ENCODE assay signal across 10 cellular contexts in the genomic region with DNA sequence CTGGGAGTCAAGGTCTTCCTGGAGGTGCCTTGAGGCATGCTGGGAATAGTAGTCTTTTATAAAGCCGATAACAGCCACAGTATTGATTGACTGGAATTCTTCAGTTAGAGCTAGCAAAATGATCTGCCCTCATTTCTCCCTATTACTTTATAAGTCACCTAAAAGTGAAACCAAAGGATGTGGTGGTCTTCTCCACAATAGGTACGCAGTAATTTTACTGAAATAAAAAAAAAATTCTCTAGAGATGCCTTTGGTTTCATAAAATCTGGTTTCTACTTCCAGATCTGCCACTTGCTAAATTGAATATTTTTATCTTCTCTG. TPM values are rescaled to one million over a fixed set of nuclear protein-coding genes. Genes with fewer than 3 reads are reported as not detected.
DNase-seq lines count a peak whose midpoint lies in the region; ATAC-seq and TF ChIP-seq lines count a peak whose summit lies in the region.
"Had no signal": no experiment of that assay in that cellular context is flagged by ENCODE, and none has a peak within 500 bp of the region (broad histone marks: within the 10 kb centered on the region; RNA-seq: fewer than 3 reads in every experiment).

No MANE protein-coding gene starts in this region.

- H3K4me3 ChIP-seq in ascending aorta (peak overlapping the region; percentile 53 to 83), liver (ENCODE audit: low read depth in 1 of 3, low read length in 3 of 3) (peak overlapping the region in 1 of 3 donors; percentile 91), thyroid gland (replicated peaks in 1 of 3) (peak overlapping the region in 1 of 3 donors; percentile 62)

- H3K4me1 ChIP-seq in ascending aorta (peaks cover 0 to 9% of the 10 kb centered on the region in 2 donors), liver (ENCODE audit: control insufficient read depth in 4 of 4, insufficient read depth in 4 of 4, low read length in 3 of 4) (peaks cover 0 to 15% (median 4%) of the 10 kb centered on the region in 4 donors), thyroid gland (peaks cover 6% of the 10 kb centered on the region in 2 donors)

- H3K9ac ChIP-seq in liver (ENCODE audit: low read depth in 1 of 2, low read length in 2 of 2): peak overlapping the region in 1 of 2 donors; percentile 83

- TF ChIP-seq CTCF in ascending aorta (IDR thresholded peaks at IDR 0.05): no peak
- TF ChIP-seq CTCF in liver (IDR thresholded peaks at IDR 0.05; ENCODE audit: low read depth, low read length, missing input control): no peak
- no peak for TF ChIP-seq CTCF in thyroid gland (IDR thresholded peaks at IDR 0.05)

- WGBS in liver: 7% methylated on average over 2 of the region's 2 CpGs
- WGBS in thyroid gland, 2 donors: 2 to 7% methylated on average over 2 of the region's 2 CpGs

- peaks cover 6% of the 10 kb centered on the region for H3K9me3 Mint-ChIP-seq in activated T-cell treated with anti-CD3 and anti-CD28 coated beads, Interleukin-2, amount 50 U/mL, for 4 hours

- H3K36me3 Mint-ChIP-seq in activated T-cell treated with anti-CD3 and anti-CD28 coated beads, Interleukin-2, amount 50 U/mL, for 4 hours (ENCODE audit: insufficient read depth): peaks cover 2% of the 10 kb centered on the region

- intact Hi-C loops in ascending aorta (cut with DNase I) (loop anchor here (1.0 to 5.0 kb wide), 4 partner anchors 49 to 926 kb away; partner anchors contain the start of genes LRRC42, PARS2, TCEANC2 and TMEM59), thyroid gland (cut with DNase I) (no loop called here)

- H3K27ac ChIP-seq in ascending aorta (peak overlapping the region in 1 of 2 donors; percentile 97), liver (ENCODE audit: low read depth in 1 of 2, low read length in 2 of 2) (peak overlapping the region; percentile 96 to 100), thyroid gland (peak overlapping the region in 2 of 3 donors; percentile 95 to 97)

- no peak for DNase-seq in activated T-cell treated with anti-CD3 and anti-CD28 coated beads, Interleukin-2, amount 50 U/mL, for 4 hours
- no peak for DNase-seq in activated T-cell treated with anti-CD3 and anti-CD28 coated beads, Interleukin-2, amount 50 U/mL, for 48 hours
- DNase-seq in ascending aorta (ENCODE audit: low spot score in 2 of 2) (no peak), thyroid gland (no peak), NCI-H1417 (lab: John Stamatoyannopoulos, UW) (no peak), NCI-H2081 (lab: John Stamatoyannopoulos, UW) (no peak)
- DNase-seq in activated CD8-positive, alpha-beta memory T cell treated with anti-CD3 and anti-CD28 coated beads for 24 hours: no peak

- no peak for ATAC-seq in activated T-cell treated with anti-CD3 and anti-CD28 coated beads, Interleukin-2, amount 50 U/mL, for 4 hours

- TF ChIP-seq POLR2A in thyroid gland (IDR thresholded peaks at IDR 0.05): no peak

- H3K27me3 ChIP-seq in ascending aorta (no peaks in the 10 kb centered on the region), liver (ENCODE audit: control insufficient read depth in 4 of 4, insufficient read depth in 4 of 4, low read length in 3 of 4) (no peaks in the 10 kb centered on the region), thyroid gland (no peaks in the 10 kb centered on the region)

- TF ChIP-seq RAD21 in liver (IDR thresholded peaks at IDR 0.05): no peak

- H3K36me3 ChIP-seq in ascending aorta: no peaks in the 10 kb centered on the region
- H3K36me3 ChIP-seq in liver (ENCODE audit: control insufficient read depth in 4 of 4, insufficient read depth in 3 of 4, low read depth in 1 of 4, low read length in 3 of 4): peaks cover 0 to 1% (median 0%) of the 10 kb centered on the region in 4 donors
- H3K36me3 ChIP-seq in thyroid gland: no peaks in the 10 kb centered on the region

- H3K27me3 Mint-ChIP-seq in activated T-cell treated with anti-CD3 and anti-CD28 coated beads, Interleukin-2, amount 50 U/mL, for 4 hours (ENCODE audit: low read depth): peaks cover 3% of the 10 kb centered on the region

- peaks cover 22% of the 10 kb centered on the region for H3K4me1 Mint-ChIP-seq in activated T-cell treated with anti-CD3 and anti-CD28 coated beads, Interleukin-2, amount 50 U/mL, for 4 hours (ENCODE audit: low read depth)

- peak overlapping the region; percentile 99 for H3K4me3 Mint-ChIP-seq in activated T-cell treated with anti-CD3 and anti-CD28 coated beads, Interleukin-2, amount 50 U/mL, for 4 hours

- no peaks in the 10 kb centered on the region for H3K9me3 ChIP-seq in ascending aorta
- H3K9me3 ChIP-seq in liver (ENCODE audit: control insufficient read depth in 4 of 4, low read length in 3 of 4): peaks cover 0 to 5% (median 2%) of the 10 kb centered on the region in 4 donors
- no peaks in the 10 kb centered on the region for H3K9me3 ChIP-seq in thyroid gland

TF ChIP-seq in liver, 16 proteins besides CTCF, POLR2A, EP300 and RAD21:
- TF ChIP-seq TAF1 (conservative IDR thresholded peaks at IDR 0.05) (peak; percentile 6), EGR1 (IDR thresholded peaks at IDR 0.05; ENCODE audit: low read depth in 2 of 2) (no peak), SP1 (IDR thresholded peaks at IDR 0.05) (peak; percentile 3)
TF ChIP-seq in liver: peak in this region for 2.

RNA-seq across cellular contexts. Expression of gene NDC1, which starts 0.5 kb away (rescaled TPM):
- 10 to 100 TPM; 34.2 to 39.8 (median 37.6) TPM for total RNA-seq in activated T-cell treated with anti-CD3 and anti-CD28 coated beads, Interleukin-2, amount 50 U/mL, for 4 hours
- total RNA-seq in ascending aorta (9.3 TPM), liver (10 to 100 TPM in 1 of 2 donors, 1 to 10 TPM in 1; 7.0 to 17.9 TPM), thyroid gland (10 to 100 TPM; 10.4 to 15.4 (median 11.9) TPM)
- polyA plus RNA-seq in liver: 1 to 10 TPM; 2.2 to 4.6 TPM

RNA-seq across cellular contexts. Expression of gene YIPF1, which starts 51.0 kb away (rescaled TPM):
- 10 to 100 TPM; 12.5 to 15.4 (median 14.7) TPM for total RNA-seq in activated T-cell treated with anti-CD3 and anti-CD28 coated beads, Interleukin-2, amount 50 U/mL, for 4 hours
- total RNA-seq in ascending aorta (17.0 TPM), liver (10 to 100 TPM; 19.9 to 29.6 TPM), thyroid gland (10 to 100 TPM; 41.5 to 66.6 (median 61.5) TPM)
- 10 to 100 TPM; 28.0 to 28.2 TPM for polyA plus RNA-seq in liver

RNA-seq across cellular contexts. Expression of gene DIO1, which starts 55.4 kb away (rescaled TPM):
- total RNA-seq in activated T-cell treated with anti-CD3 and anti-CD28 coated beads, Interleukin-2, amount 50 U/mL, for 4 hours: not detected
- total RNA-seq in ascending aorta (not detected), liver (100 to 1,000 TPM in 1 of 2 donors, 10 to 100 TPM in 1; 36.5 to 155 TPM), thyroid gland (100 to 1,000 TPM; 219 to 492 (median 343) TPM)
- 100 to 1,000 TPM in 1 of 2 donors, 10 to 100 TPM in 1; 23.9 to 176 TPM for polyA plus RNA-seq in liver
- total RNA-seq: Daoy, pulmonary artery endothelial cell had no signal

Comparison
In these comparisons a context has a peak if more than half of its experiments do, and no peak if none do; other contexts are left out.
1. RNA of gene DIO1, which starts 55.4 kb away (total RNA-seq): 219 to 492 TPM in thyroid gland and 36.5 to 155 TPM in liver; not detected in activated T-cell treated with anti-CD3 and anti-CD28 coated beads, Interleukin-2, amount 50 U/mL, for 4 hours and not detected in ascending aorta (single experiment); every median in the first group is over 10 times any median in the second.